Comparison of ENCODE assay signal across 20 cellular contexts in genomic region chr14:32571995-32572866, GRCh38.
A peak's percentile ranks its signal among the peaks of the same experiment; 100 is the strongest.
DNase-seq lines count a peak whose midpoint lies in the region; ATAC-seq, FAIRE-seq and TF ChIP-seq lines count a peak whose summit lies in the region.
"Had no signal": no experiment of that assay in that cellular context is flagged by ENCODE, and none has a peak within 500 bp of the region (broad histone marks: within the 10 kb centered on the region; RNA-seq: fewer than 3 reads in every experiment).

No MANE protein-coding gene starts in this region.

- 23% methylated on average over 7 of the region's 7 CpGs for WGBS in GM12878 (ENCODE audit: insufficient coverage, insufficient replicate concordance, low lambda C conversion rate, missing lambda C conversion rate)

- no peak overlapping the region for H3K4me3 Mint-ChIP-seq in activated T-cell treated with anti-CD3 and anti-CD28 coated beads, Interleukin-2, amount 50 U/mL, for 4 hours
- H3K4me3 Mint-ChIP-seq: natural killer cell had no signal

- H3K4me1 ChIP-seq in GM12878 (ENCODE audit: control insufficient read depth, insufficient read depth, low read length), result peaks cover 10% of the 10 kb centered on the region
- H3K4me1 ChIP-seq: A549 had no signal

- H4K20me1 ChIP-seq in GM12878 (ENCODE audit: control insufficient read depth, insufficient read depth), result no peaks in the 10 kb centered on the region

- no peaks in the 10 kb centered on the region for H3K27me3 ChIP-seq in GM12878 (replicated peaks in 1 of 2; ENCODE audit: control insufficient read depth in 2 of 2, insufficient read depth in 2 of 2, low read length in 1 of 2)
- H3K27me3 ChIP-seq: spleen, upper lobe of left lung had no signal

- H3K27ac ChIP-seq in GM12878 (ENCODE audit: control insufficient read depth, insufficient read depth), result no peak overlapping the region
- H3K27ac ChIP-seq: A549, cardiac muscle cell, SK-N-MC, spleen, upper lobe of left lung had no signal

- FAIRE-seq in GM12878 (lab: Jason Lieb, UNC), result no peak
- FAIRE-seq: A549, D721Med had no signal

- no peaks in the 10 kb centered on the region for H3K36me3 Mint-ChIP-seq in activated T-cell treated with anti-CD3 and anti-CD28 coated beads, Interleukin-2, amount 50 U/mL, for 4 hours (ENCODE audit: insufficient read depth)
- H3K36me3 Mint-ChIP-seq: natural killer cell had no signal

- no peak overlapping the region for H3K9ac ChIP-seq in GM12878 (ENCODE audit: control insufficient read depth, insufficient read depth, low read length)

- BruUV-seq in GM12878 (replicated peaks; lab: Mats Ljungman, UMichigan), result no TSS peak

- TF ChIP-seq CTCF in GM12865 (IDR thresholded peaks at IDR 0.05; ENCODE audit: insufficient read depth, low read depth, low read length, missing control alignments) (no peak), GM12878 (IDR thresholded peaks at IDR 0.05 in 2 of 3, conservative IDR thresholded peaks at IDR 0.05 in 1 of 3; ENCODE audit: control insufficient read depth in 2 of 3, extremely low read depth in 1 of 3, insufficient read depth in 1 of 3, low read depth in 3 of 3, low read length in 3 of 3) (no peak)

- peaks cover 2% of the 10 kb centered on the region for H3K27me3 Mint-ChIP-seq in activated T-cell treated with anti-CD3 and anti-CD28 coated beads, Interleukin-2, amount 50 U/mL, for 4 hours (ENCODE audit: low read depth)

- H3K4me3 ChIP-seq in GM12865 (ENCODE audit: low read depth, low read length) (no peak overlapping the region), GM12878 (no peak overlapping the region)
- H3K4me3 ChIP-seq: A549, cardiac muscle cell, SK-N-MC, spleen, upper lobe of left lung had no signal

- no peak for TF ChIP-seq POLR2A in GM12878 (IDR thresholded peaks at IDR 0.05; ENCODE audit: low read depth, low read length)

- H3K4me1 Mint-ChIP-seq in activated T-cell treated with anti-CD3 and anti-CD28 coated beads, Interleukin-2, amount 50 U/mL, for 4 hours (ENCODE audit: low read depth), result no peaks in the 10 kb centered on the region
- H3K4me1 Mint-ChIP-seq: natural killer cell had no signal

- peak overlapping the region; percentile 28 for H3K4me2 ChIP-seq in GM12878 (ENCODE audit: control insufficient read depth, insufficient read depth)
- H3K4me2 ChIP-seq: A549 had no signal

- CTCF ChIA-PET in GM12878 (lab: Yijun Ruan, JAX), result interaction anchor here (1.7 kb wide), 1 partner anchor 12 kb away, joined by 7 read pairs; no protein-coding TSS in a partner anchor

- TF ChIP-seq EP300 in GM12878 (IDR thresholded peaks at IDR 0.05; ENCODE audit: borderline replicate concordance in 1 of 2, control insufficient read depth in 1 of 2, low read depth in 2 of 2, low read length in 2 of 2), result no peak

- SMC1A ChIA-PET in GM12878 (lab: Charles Lee; ENCODE audit: uncharacterized antibody, unreplicated experiment), result no interaction called here

- no peaks in the 10 kb centered on the region for H3K36me3 ChIP-seq in GM12878 (ENCODE audit: control insufficient read depth in 2 of 2, insufficient read depth in 2 of 2, low read length in 1 of 2)
- H3K36me3 ChIP-seq: cardiac muscle cell, spleen, upper lobe of left lung had no signal

- H2AFZ ChIP-seq in GM12878 (ENCODE audit: control insufficient read depth, low read depth, low read length), result no peak overlapping the region

- peak; percentile 63 for ATAC-seq in GM19452 (IDR thresholded peaks at IDR 0.05; ENCODE audit: unreplicated experiment)
- ATAC-seq in HG02938 (IDR thresholded peaks at IDR 0.05; ENCODE audit: unreplicated experiment), result peak; percentile 69
- peak; percentile 48 for ATAC-seq in GM12878
- ATAC-seq in activated T-cell treated with anti-CD3 and anti-CD28 coated beads, Interleukin-2, amount 50 U/mL, for 4 hours, result no peak
- ATAC-seq: A549, natural killer cell had no signal

- POLR2A ChIA-PET in GM12878 (lab: Charles Lee), result no interaction called here

- in situ Hi-C loops in GM12878 (cut with MboI), result loop anchor here (10.0 kb wide), 1 partner anchor 863 kb away; no protein-coding TSS in a partner anchor

- DNase-seq in GM12865 (ENCODE audit: low read depth) (peak; percentile 7), GM12878 (ENCODE audit: low read depth, low spot score) (no peak), HCEC 1CT (no peak), amygdala (lab: John Stamatoyannopoulos, UW) (no peak), amniotic stem cell (lab: John Stamatoyannopoulos, UW) (no peak)
- no peak for DNase-seq in activated T-cell treated with anti-CD3 and anti-CD28 coated beads, Interleukin-2, amount 50 U/mL, for 4 hours
- DNase-seq: activated CD4-positive, CD25-positive, alpha-beta regulatory T cell; activated effector memory CD4-positive, alpha-beta T cell treated with Interleukin-2 at 50 U/mL for 16 hours; H7; natural killer cell; NCI-H1105 treated with DMSO at 0.1 percent for 48 hours; NCI-H526 treated with DMSO at 0.1 percent for 48 hours; spleen; upper lobe of left lung had no signal

- H3K9me3 ChIP-seq in GM12878 (replicated peaks; ENCODE audit: control insufficient read depth, insufficient read depth, low read length), result no peaks in the 10 kb centered on the region
- H3K9me3 ChIP-seq: A549, spleen, upper lobe of left lung had no signal

- H3K79me2 ChIP-seq in GM12878 (ENCODE audit: control insufficient read depth, insufficient read depth, low read length), result no peaks in the 10 kb centered on the region

- no peaks in the 10 kb centered on the region for H3K9me3 Mint-ChIP-seq in activated T-cell treated with anti-CD3 and anti-CD28 coated beads, Interleukin-2, amount 50 U/mL, for 4 hours
- H3K9me3 Mint-ChIP-seq: natural killer cell had no signal

- TF ChIP-seq RAD21 in GM12878 (IDR thresholded peaks at IDR 0.05; ENCODE audit: insufficient read depth, low read depth, low read length), result no peak

- RAD21 ChIA-PET in GM12878 (lab: Charles Lee; ENCODE audit: unreplicated experiment), result interaction anchor here (0.6 kb wide), 1 partner anchor 1753 kb away, joined by 3 read pairs; no protein-coding TSS in a partner anchor

- intact Hi-C loops in GM12878 (cut with micrococcal nuclease; ENCODE audit: unreplicated experiment), result no loop called here

TF ChIP-seq in GM12878, 131 proteins besides CTCF, POLR2A, EP300 and RAD21:
- TF ChIP-seq EGR1 (IDR thresholded peaks at IDR 0.05; ENCODE audit: borderline replicate concordance in 1 of 2, low read depth in 2 of 2, low read length in 2 of 2) (no peak), BMI1 (IDR thresholded peaks at IDR 0.05; ENCODE audit: borderline replicate concordance) (no peak), NBN (IDR thresholded peaks at IDR 0.05) (no peak), YBX1 (IDR thresholded peaks at IDR 0.05) (no peak), SIX5 (IDR thresholded peaks at IDR 0.05; ENCODE audit: low read depth, low read length, severe bottlenecking) (no peak), SKIL (IDR thresholded peaks at IDR 0.05; ENCODE audit: low read depth, poor library complexity, severe bottlenecking) (no peak), CHD1 (IDR thresholded peaks at IDR 0.05; ENCODE audit: low read depth, low read length) (no peak), CBX3 (IDR thresholded peaks at IDR 0.05; ENCODE audit: borderline replicate concordance, low read depth) (no peak), SRF (IDR thresholded peaks at IDR 0.05; ENCODE audit: low read depth in 2 of 2, low read length in 2 of 2) (no peak)

Comparison
In these comparisons a context has a peak if more than half of its experiments do, and no peak if none do; other contexts are left out.
1. ATAC-seq: peak in GM19452 (single experiment), HG02938 (single experiment) and GM12878 (single experiment); none in activated T-cell treated with anti-CD3 and anti-CD28 coated beads, Interleukin-2, amount 50 U/mL, for 4 hours (0 of 2).